In the genomic region with DNA sequence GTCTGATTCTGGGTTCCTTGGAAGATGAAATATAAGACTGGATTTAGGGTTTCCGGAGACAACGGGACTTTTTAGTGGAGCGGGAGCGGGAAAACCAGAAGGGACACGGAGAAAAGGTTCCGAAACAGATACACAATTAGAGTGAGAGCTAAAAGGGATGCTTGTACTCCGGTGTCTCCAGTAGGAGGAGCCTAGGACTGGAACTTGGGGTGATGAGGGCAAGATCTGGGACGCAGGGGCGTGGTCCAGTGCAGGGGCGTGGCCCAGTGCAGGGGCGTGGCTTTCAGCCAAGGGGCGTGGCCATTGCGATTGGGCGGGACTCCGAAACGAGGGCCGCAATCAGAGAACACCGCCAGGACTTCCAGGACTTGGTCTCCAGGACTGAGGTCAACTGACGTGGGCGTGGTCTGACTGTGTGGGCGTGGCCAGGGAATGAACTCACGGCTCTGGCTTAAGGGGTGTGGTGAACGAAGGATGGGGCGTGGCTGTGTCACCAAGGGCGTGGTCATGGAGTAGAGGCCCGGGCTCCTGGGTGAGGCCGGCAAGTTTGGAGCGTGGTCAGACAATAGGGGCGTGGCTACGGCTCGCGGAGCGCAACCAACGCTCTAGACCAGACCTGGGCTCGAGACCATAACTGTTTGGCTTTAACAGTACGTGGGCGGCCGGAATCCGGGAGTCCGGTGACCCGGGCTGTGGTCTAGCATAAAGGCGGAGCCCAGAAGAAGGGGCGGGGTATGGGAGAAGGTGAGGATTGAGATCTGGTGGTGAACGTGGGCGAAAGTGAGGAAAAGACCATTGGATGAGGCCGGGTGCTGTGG, we compare ENCODE assay signal across 8 cellular contexts. TPM values are rescaled to one million over a fixed set of nuclear protein-coding genes. Genes with fewer than 3 reads are reported as not detected.
DNase-seq lines count a peak whose midpoint lies in the region; ATAC-seq, FAIRE-seq and TF ChIP-seq lines count a peak whose summit lies in the region.

A gene (plus strand): TSS at position 613 of the 818 bp plus-strand sequence. CDS start 122 bp downstream, at position 735.

- H3K27me3 Mint-ChIP-seq in astrocyte (ENCODE audit: low read depth, unreplicated experiment), result peaks cover 2% of the 10 kb centered on the region

- TF ChIP-seq CTCF in astrocyte (IDR thresholded peaks at IDR 0.05; ENCODE audit: insufficient read depth, low read depth, low read length), result no peak

- peak within 1 kb of the TSS; percentile 94 for H3K27ac ChIP-seq in astrocyte (ENCODE audit: low read depth, low read length)
- H3K27ac ChIP-seq in right cardiac atrium (ENCODE audit: low read length), result peak within 1 kb of the TSS; percentile 90

- H3K27ac Mint-ChIP-seq in astrocyte (ENCODE audit: unreplicated experiment), result no peak within 1 kb of the TSS

- no peak for TF ChIP-seq POLR2A in GM18505 (IDR thresholded peaks at IDR 0.05; ENCODE audit: borderline replicate concordance, extremely low read depth, insufficient read depth, insufficient read length)

- peaks cover 4% of the 10 kb centered on the region for H3K36me3 Mint-ChIP-seq in astrocyte (ENCODE audit: low read depth, unreplicated experiment)

- no peaks in the 10 kb centered on the region for H3K9me3 ChIP-seq in astrocyte (ENCODE audit: insufficient read depth, low read depth, low read length)
- H3K9me3 ChIP-seq in right cardiac atrium (ENCODE audit: control insufficient read depth, low read length), result no peaks in the 10 kb centered on the region

- peaks cover 39% of the 10 kb centered on the region for H3K79me2 ChIP-seq in astrocyte (ENCODE audit: insufficient read depth, low read length)

- peak within 1 kb of the TSS; percentile 93 for H3K4me2 ChIP-seq in astrocyte (ENCODE audit: low read length)

- H3K4me1 ChIP-seq in astrocyte (ENCODE audit: insufficient read depth, low read length) (peaks cover 14% of the 10 kb centered on the region), right cardiac atrium (ENCODE audit: control insufficient read depth, insufficient read depth, low read length) (no peaks in the 10 kb centered on the region)

- DNase-seq in HuH-7.5 (ENCODE audit: low spot score) (peak; percentile 97), T-helper 1 cell (peak; percentile 25 to 76 (median 47)), astrocyte (ENCODE audit: low read depth) (peak; percentile 94), right cardiac atrium (peak; percentile 100), putamen (ENCODE audit: low spot score) (peak; percentile 24), urothelium cell line (ENCODE audit: low spot score) (peak; percentile 99), NCI-H1436 (lab: John Stamatoyannopoulos, UW) (no peak)

- H2AFZ ChIP-seq in astrocyte (ENCODE audit: low read depth, low read length), result peak within 1 kb of the TSS; percentile 75

- H3K4me3 ChIP-seq in astrocyte (ENCODE audit: insufficient read depth, low read depth, low read length) (peak within 1 kb of the TSS; percentile 94), right cardiac atrium (ENCODE audit: low read length) (peak within 1 kb of the TSS; percentile 78)

- no peaks in the 10 kb centered on the region for H3K9me3 Mint-ChIP-seq in astrocyte (ENCODE audit: unreplicated experiment)

- H3K4me1 Mint-ChIP-seq in astrocyte (ENCODE audit: low read depth, unreplicated experiment), result peaks cover 3% of the 10 kb centered on the region

- intact Hi-C loops in right cardiac atrium (cut with DNase I), result loop anchor here in 1 of 4 donors (10.0 kb wide), 1 partner anchor 81 kb away; a partner anchor contains a TSS

- WGBS in right cardiac atrium, result 1% methylated on average over 46 of the region's 46 CpGs

- FAIRE-seq in astrocyte (lab: Jason Lieb, UNC) (no peak), urothelium cell line (lab: Jason Lieb, UNC) (peak; percentile 98)

- H3K4me3 Mint-ChIP-seq in astrocyte (ENCODE audit: unreplicated experiment), result no peak within 1 kb of the TSS

- H3K9ac ChIP-seq in astrocyte (ENCODE audit: low read length), result peak within 1 kb of the TSS; percentile 98

- peaks cover 4% of the 10 kb centered on the region for H4K20me1 ChIP-seq in astrocyte (ENCODE audit: insufficient read depth, low read length)

- H3K27me3 ChIP-seq in astrocyte (ENCODE audit: insufficient read depth, low read length) (no peaks in the 10 kb centered on the region), right cardiac atrium (ENCODE audit: control insufficient read depth, insufficient read depth) (no peaks in the 10 kb centered on the region)

- ATAC-seq in GM18505 (IDR thresholded peaks at IDR 0.05; ENCODE audit: unreplicated experiment), result peak; percentile 61
- peak; percentile 92 for ATAC-seq in right cardiac atrium

- peaks cover 5% of the 10 kb centered on the region for H3K36me3 ChIP-seq in astrocyte (ENCODE audit: insufficient read depth, low read length)

RNA-seq across cellular contexts. Expression of the gene that starts here (rescaled TPM):
- total RNA-seq in astrocyte (0.89 and 1.1 TPM in 2 replicates), right cardiac atrium (under 1 TPM in 2 of 4 donors, not detected in 2; 0.59 to 0.71 TPM)
- 0.50 TPM for polyA plus RNA-seq in right cardiac atrium

Comparison
In these comparisons a context has a peak if more than half of its experiments do, and no peak if none do; other contexts are left out.
1. Peak in DNase-seq, ATAC-seq, H3K4me3 ChIP-seq and H3K27ac ChIP-seq in right cardiac atrium; RNA of the gene not detected or under 1 TPM.